In genomic region chr17:68324114-68324513, GRCh38 we compare ENCODE assay signal across 24 cellular contexts.
"Had no signal": no experiment of that assay in that cellular context is flagged by ENCODE, and none has a peak within 500 bp of the region (broad histone marks: within the 10 kb centered on the region; RNA-seq: fewer than 3 reads in every experiment).

No MANE protein-coding gene starts in this region.

- H3K9me3 Mint-ChIP-seq: stimulated activated naive B cell treated with anti-CD40 and anti-IgM and Interleukin-4, amounts not matched to agents 10 μg/mL and 1 μg/mL and 100 μg/mL, for 72 hours; T-cell had no signal

- ATAC-seq: left lobe of liver; lower lobe of right lung; mucosa of descending colon; sciatic nerve; stimulated activated naive B cell treated with anti-CD40 and anti-IgM and Interleukin-4, amounts not matched to agents 10 μg/mL and 1 μg/mL and 100 μg/mL, for 72 hours; T-cell; WTC11 had no signal

- H3K27me3 Mint-ChIP-seq: T-cell had no signal

- H3K36me3 ChIP-seq: colonic mucosa, lower lobe of right lung, thoracic aorta, upper lobe of left lung had no signal

- H3K4me1 ChIP-seq: colonic mucosa, lower lobe of right lung, parathyroid adenoma, upper lobe of left lung had no signal

- H3K27me3 ChIP-seq: colonic mucosa, upper lobe of left lung had no signal

- H3K9me3 ChIP-seq: colonic mucosa, lower lobe of right lung, mucosa of descending colon, thoracic aorta, upper lobe of left lung had no signal

- H3K4me3 ChIP-seq: colonic mucosa, lower lobe of right lung, mucosa of descending colon, thoracic aorta, upper lobe of left lung had no signal

- H3K27ac Mint-ChIP-seq: endodermal cell; naive B cell; stimulated activated naive B cell treated with anti-CD40 and anti-IgM and Interleukin-4, amounts not matched to agents 10 μg/mL and 1 μg/mL and 100 μg/mL, for 72 hours; T-cell; WTC11 had no signal

- H3K27ac ChIP-seq: colonic mucosa, epithelial cell of prostate, lower lobe of right lung, parathyroid adenoma, thoracic aorta, upper lobe of left lung had no signal

- DNase-seq: activated CD4-positive, alpha-beta T cell treated with anti-CD3 and anti-CD28 coated beads, Interleukin-2, amount 50 U/mL, for 4 hours; activated effector memory CD4-positive, alpha-beta T cell treated with anti-CD3 and anti-CD28 coated beads, Interleukin-2, amount 50 U/mL, for 16 hours; activated naive CD4-positive, alpha-beta T cell treated with anti-CD3 and anti-CD28 coated beads, Interleukin-2, amount 50 U/mL, for 16 hours; activated T-cell treated with anti-CD3 and anti-CD28 coated beads, Interleukin-2, amount 50 U/mL, for 48 hours; amygdala; colonic mucosa; endodermal cell; lower lobe of right lung; mesendoderm; mucosa of descending colon; naive B cell; nucleus accumbens; stimulated activated CD4-positive, alpha-beta T cell treated with anti-CD3 and anti-CD28 coated beads, Interleukin-2, amount 100 ng/mL, for 48 hours; stimulated activated CD8-positive, alpha-beta memory T cell treated with anti-CD3 and anti-CD28 coated beads, Interleukin-4, amount 100 ng/mL, for 48 hours; stimulated activated naive B cell treated with anti-CD40 and anti-IgM and Interleukin-4, amounts not matched to agents 10 μg/mL and 1 μg/mL and 100 μg/mL, for 72 hours; T-cell; T-helper 9 cell; upper lobe of left lung had no signal

- H3K4me3 Mint-ChIP-seq: endodermal cell; naive B cell; stimulated activated naive B cell treated with anti-CD40 and anti-IgM and Interleukin-4, amounts not matched to agents 10 μg/mL and 1 μg/mL and 100 μg/mL, for 72 hours; T-cell; WTC11 had no signal
